Comparison of ENCODE assay signal across 8 cellular contexts in the genomic region with DNA sequence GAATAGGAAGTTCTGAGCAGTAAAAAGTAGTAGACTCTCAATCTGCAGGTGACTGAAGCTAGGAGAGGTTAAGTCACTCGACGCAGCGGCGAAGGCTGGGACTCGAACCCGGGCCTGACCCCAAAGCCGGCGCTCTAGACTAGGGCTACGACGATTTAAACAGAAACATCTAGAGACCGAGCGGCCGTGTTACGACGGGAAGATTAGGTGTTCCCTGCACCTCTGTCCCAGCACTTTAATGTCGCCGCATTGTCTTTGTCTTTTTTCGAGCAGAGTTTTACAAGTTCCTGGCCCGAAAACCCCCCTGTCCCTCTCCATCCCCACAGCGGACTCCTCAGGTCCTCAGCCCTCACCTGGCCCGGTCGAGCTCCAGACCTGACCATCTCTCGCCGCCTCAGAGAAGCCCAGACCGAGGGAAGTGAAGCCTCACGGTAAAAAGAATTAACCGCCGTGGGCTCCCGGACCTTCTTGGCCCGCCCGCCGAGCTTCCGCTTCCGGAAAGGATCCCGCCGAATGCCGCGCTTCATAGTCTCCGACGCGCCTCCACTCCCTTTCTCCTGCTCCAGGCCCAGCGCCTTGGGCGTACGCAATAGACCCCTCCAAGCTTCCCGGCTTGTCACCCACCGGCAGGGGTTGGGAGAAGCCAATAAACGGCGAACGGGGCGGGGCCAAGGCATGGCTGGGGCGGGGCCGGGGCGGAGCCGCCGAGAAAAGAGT. TPM values are rescaled to one million over a fixed set of nuclear protein-coding genes. Genes with fewer than 3 reads are reported as not detected.
DNase-seq lines count a peak whose midpoint lies in the region; ATAC-seq and TF ChIP-seq lines count a peak whose summit lies in the region.

Gene CCDC14, minus strand, starts transcription at position 439 of the 717 bp plus-strand sequence. Its CDS starts 56 bp downstream, at position 383.

- ATAC-seq in DND-41 (ENCODE audit: insufficient read depth, low read depth) (peak; percentile 99), GM21825 (IDR thresholded peaks at IDR 0.05; ENCODE audit: unreplicated experiment) (peak; percentile 82)
- ATAC-seq in naive thymus-derived CD4-positive, alpha-beta T cell = peak; percentile 91
- ATAC-seq in stimulated activated memory B cell treated with anti-CD40 and anti-IgM and Interleukin-4, amounts not matched to agents 10 μg/mL and 1 μg/mL and 100 μg/mL, for 72 hours = peak; percentile 91

- peaks cover 17% of the 10 kb centered on the region for H3K27me3 Mint-ChIP-seq in activated T-helper 1 cell treated with anti-CD3 and anti-CD28 coated beads, Interleukin-12 subunit alpha, Interleukin-12 subunit beta, Interleukin-2, Interleukin-4 antibody, amounts not matched to agents 30 ng/mL and 10 ng/mL and 1 ng/mL, durations not matched to agents 14 hours and 24 hours and 36 hours (ENCODE audit: insufficient read depth)
- peaks cover 0 to 30% (median 8%) of the 10 kb centered on the region in 5 donors for H3K27me3 Mint-ChIP-seq in naive thymus-derived CD4-positive, alpha-beta T cell
- no peaks in the 10 kb centered on the region for H3K27me3 Mint-ChIP-seq in stimulated activated memory B cell treated with anti-CD40 and anti-IgM and Interleukin-4, amounts not matched to agents 10 μg/mL and 1 μg/mL and 100 μg/mL, for 72 hours

- H4K20me1 ChIP-seq in DND-41 (ENCODE audit: insufficient read depth, low read length) = no peaks in the 10 kb centered on the region
- no peaks in the 10 kb centered on the region for H4K20me1 ChIP-seq in fibroblast of lung (ENCODE audit: control insufficient read depth, extremely low read depth, insufficient read depth, low read length)

- H3K9me3 ChIP-seq in DND-41 (ENCODE audit: insufficient read depth, low read length, severe bottlenecking) (no peaks in the 10 kb centered on the region), fibroblast of lung (ENCODE audit: control insufficient read depth, insufficient read depth, low read depth, low read length) (no peaks in the 10 kb centered on the region)
- no peaks in the 10 kb centered on the region for H3K9me3 ChIP-seq in naive thymus-derived CD4-positive, alpha-beta T cell (ENCODE audit: control insufficient read depth in 2 of 3, low read length in 3 of 3)

- H2AFZ ChIP-seq in DND-41 (ENCODE audit: low read depth, low read length) = peak within 1 kb of the TSS; percentile 96
- peak within 1 kb of the TSS; percentile 92 for H2AFZ ChIP-seq in fibroblast of lung (ENCODE audit: low read length)

- H3K9me3 Mint-ChIP-seq in activated T-helper 1 cell treated with anti-CD3 and anti-CD28 coated beads, Interleukin-12 subunit alpha, Interleukin-12 subunit beta, Interleukin-2, Interleukin-4 antibody, amounts not matched to agents 30 ng/mL and 10 ng/mL and 1 ng/mL, durations not matched to agents 14 hours and 24 hours and 36 hours = no peaks in the 10 kb centered on the region
- H3K9me3 Mint-ChIP-seq in naive thymus-derived CD4-positive, alpha-beta T cell = no peaks in the 10 kb centered on the region
- no peaks in the 10 kb centered on the region for H3K9me3 Mint-ChIP-seq in stimulated activated memory B cell treated with anti-CD40 and anti-IgM and Interleukin-4, amounts not matched to agents 10 μg/mL and 1 μg/mL and 100 μg/mL, for 72 hours

- H3K4me3 ChIP-seq in DND-41 (ENCODE audit: low read depth in 1 of 2, low read length in 2 of 2) = peak within 1 kb of the TSS; percentile 72 to 80
- H3K4me3 ChIP-seq in fibroblast of lung (replicated peaks in 1 of 4; ENCODE audit: control extremely low read depth in 1 of 4, insufficient read depth in 1 of 4, low read depth in 3 of 4, low read length in 4 of 4) = peak within 1 kb of the TSS; percentile 77 to 98 (median 80)
- peak within 1 kb of the TSS; percentile 85 for H3K4me3 ChIP-seq in naive thymus-derived CD4-positive, alpha-beta T cell (ENCODE audit: low read length)

- peak within 1 kb of the TSS; percentile 95 for H3K4me3 Mint-ChIP-seq in activated T-helper 1 cell treated with anti-CD3 and anti-CD28 coated beads, Interleukin-12 subunit alpha, Interleukin-12 subunit beta, Interleukin-2, Interleukin-4 antibody, amounts not matched to agents 30 ng/mL and 10 ng/mL and 1 ng/mL, durations not matched to agents 14 hours and 24 hours and 36 hours
- H3K4me3 Mint-ChIP-seq in naive thymus-derived CD4-positive, alpha-beta T cell = peak within 1 kb of the TSS; percentile 93 to 98 (median 96)
- H3K4me3 Mint-ChIP-seq in stimulated activated memory B cell treated with anti-CD40 and anti-IgM and Interleukin-4, amounts not matched to agents 10 μg/mL and 1 μg/mL and 100 μg/mL, for 72 hours = peak within 1 kb of the TSS; percentile 97

- H3K4me1 ChIP-seq in DND-41 (ENCODE audit: insufficient read depth, low read length) (peaks cover 36% of the 10 kb centered on the region), fibroblast of lung (ENCODE audit: control insufficient read depth, extremely low read depth, insufficient read depth, low read length) (peaks cover 2% of the 10 kb centered on the region)
- H3K4me1 ChIP-seq in naive thymus-derived CD4-positive, alpha-beta T cell (ENCODE audit: control insufficient read depth in 2 of 2, insufficient read depth in 2 of 2, low read length in 2 of 2) = peaks cover 0 to 12% of the 10 kb centered on the region in 2 donors

- H3K36me3 ChIP-seq in DND-41 (ENCODE audit: insufficient read depth, low read length) (peaks cover 9% of the 10 kb centered on the region; the same call in 1 of the 2 replicates), fibroblast of lung (ENCODE audit: control insufficient read depth, insufficient read depth, low read length) (no peaks in the 10 kb centered on the region)
- H3K36me3 ChIP-seq in naive thymus-derived CD4-positive, alpha-beta T cell (ENCODE audit: control insufficient read depth in 2 of 3, insufficient read depth in 3 of 3, low read length in 3 of 3) = peaks cover 0 to 8% (median 0%) of the 10 kb centered on the region in 3 experiments

- H3K9ac ChIP-seq in DND-41 (ENCODE audit: low read depth, low read length) (peak within 1 kb of the TSS; percentile 80), fibroblast of lung (ENCODE audit: insufficient read depth, low read length) (peak within 1 kb of the TSS; percentile 76)

- no peaks in the 10 kb centered on the region for H3K36me3 Mint-ChIP-seq in activated T-helper 1 cell treated with anti-CD3 and anti-CD28 coated beads, Interleukin-12 subunit alpha, Interleukin-12 subunit beta, Interleukin-2, Interleukin-4 antibody, amounts not matched to agents 30 ng/mL and 10 ng/mL and 1 ng/mL, durations not matched to agents 14 hours and 24 hours and 36 hours (ENCODE audit: low read depth)
- H3K36me3 Mint-ChIP-seq in naive thymus-derived CD4-positive, alpha-beta T cell = peaks cover 0 to 1% (median 0%) of the 10 kb centered on the region in 5 donors
- no peaks in the 10 kb centered on the region for H3K36me3 Mint-ChIP-seq in stimulated activated memory B cell treated with anti-CD40 and anti-IgM and Interleukin-4, amounts not matched to agents 10 μg/mL and 1 μg/mL and 100 μg/mL, for 72 hours

- H3K4me2 ChIP-seq in DND-41 (ENCODE audit: insufficient read depth, low read length) = peak within 1 kb of the TSS; percentile 70
- peak within 1 kb of the TSS; percentile 78 for H3K4me2 ChIP-seq in fibroblast of lung (ENCODE audit: extremely low read depth, insufficient read depth, low read length)

- CTCF ChIA-PET in naive thymus-derived CD4-positive, alpha-beta T cell (lab: Charles Lee) = interaction anchor here (0.9 kb wide), 1 partner anchor 22 kb away, joined by 3 read pairs; no protein-coding TSS in a partner anchor

- no peak for TF ChIP-seq CTCF in DND-41 (IDR thresholded peaks at IDR 0.05; ENCODE audit: borderline replicate concordance, extremely low read depth, low read length, poor library complexity, severe bottlenecking)
- TF ChIP-seq CTCF in fibroblast of lung (conservative IDR thresholded peaks at IDR 0.05 in 1 of 2, IDR thresholded peaks at IDR 0.05 in 1 of 2; ENCODE audit: low read depth in 1 of 2, low read length in 2 of 2) = no peak

- H3K27me3 ChIP-seq in DND-41 (ENCODE audit: insufficient read depth, low read length, poor library complexity) = peaks cover 3% of the 10 kb centered on the region
- H3K27me3 ChIP-seq in fibroblast of lung (ENCODE audit: control insufficient read depth, insufficient read depth, low read length) = no peaks in the 10 kb centered on the region
- no peaks in the 10 kb centered on the region for H3K27me3 ChIP-seq in naive thymus-derived CD4-positive, alpha-beta T cell (ENCODE audit: control insufficient read depth in 2 of 2, insufficient read depth in 2 of 2, low read length in 2 of 2)

- POLR2A ChIA-PET in naive thymus-derived CD4-positive, alpha-beta T cell (lab: Charles Lee) = interaction anchor here (0.5 kb wide), 1 partner anchor 759 kb away, joined by 3 read pairs; the partner anchor contains the start of gene SEC22A

- intact Hi-C loops in activated T-helper 1 cell treated with anti-CD3 and anti-CD28 coated beads, Interleukin-12 subunit alpha, Interleukin-12 subunit beta, Interleukin-2, Interleukin-4 antibody, amounts not matched to agents 30 ng/mL and 10 ng/mL and 1 ng/mL, durations not matched to agents 14 hours and 24 hours and 36 hours (cut with micrococcal nuclease) = loop anchor here (1.0 to 10.0 kb wide), 5 partner anchors 71 to 768 kb away; partner anchors contain the start of genes HACD2, KALRN, MYLK and SEC22A
- intact Hi-C loops in naive thymus-derived CD4-positive, alpha-beta T cell (cut with micrococcal nuclease) = loop anchor here (1.0 to 10.0 kb wide), 7 partner anchors 72 to 1956 kb away; partner anchors contain the start of genes HACD2 (in 2 of the 2), FAM162A (in 1 of the 2), KALRN (in 1 of the 2) and MIX23 (in 1 of the 2)

- peak within 1 kb of the TSS; percentile 88 for H3K27ac Mint-ChIP-seq in activated T-helper 1 cell treated with anti-CD3 and anti-CD28 coated beads, Interleukin-12 subunit alpha, Interleukin-12 subunit beta, Interleukin-2, Interleukin-4 antibody, amounts not matched to agents 30 ng/mL and 10 ng/mL and 1 ng/mL, durations not matched to agents 14 hours and 24 hours and 36 hours
- H3K27ac Mint-ChIP-seq in naive thymus-derived CD4-positive, alpha-beta T cell = peak within 1 kb of the TSS; percentile 82 to 96 (median 91)
- peak within 1 kb of the TSS; percentile 91 for H3K27ac Mint-ChIP-seq in stimulated activated memory B cell treated with anti-CD40 and anti-IgM and Interleukin-4, amounts not matched to agents 10 μg/mL and 1 μg/mL and 100 μg/mL, for 72 hours

- H3K79me2 ChIP-seq in DND-41 (ENCODE audit: insufficient read depth, low read length) (peaks cover 37% of the 10 kb centered on the region), fibroblast of lung (ENCODE audit: control insufficient read depth, insufficient read depth, low read length) (peaks cover 28% of the 10 kb centered on the region)

- DNase-seq in DND-41 = peak; percentile 95
- DNase-seq in Kasumi-1 (lab: John Stamatoyannopoulos, UW) = peak; percentile 96
- DNase-seq in RPMI8226 = peak; percentile 87
- DNase-seq in activated T-helper 1 cell treated with anti-CD3 and anti-CD28 coated beads, Interleukin-12 subunit alpha, Interleukin-12 subunit beta, Interleukin-2, Interleukin-4 antibody, amounts not matched to agents 30 ng/mL and 10 ng/mL and 1 ng/mL, durations not matched to agents 14 hours and 24 hours and 36 hours (ENCODE audit: low spot score) = peak; percentile 68
- peak; percentile 95 to 97 for DNase-seq in fibroblast of lung (ENCODE audit: low read depth in 2 of 2)
- DNase-seq in naive thymus-derived CD4-positive, alpha-beta T cell = peak; percentile 43 to 81 (median 60)

- H3K27ac ChIP-seq in DND-41 (ENCODE audit: low read length) = peak within 1 kb of the TSS; percentile 80
- peak within 1 kb of the TSS; percentile 85 for H3K27ac ChIP-seq in fibroblast of lung (ENCODE audit: insufficient read depth, low read length)
- peak within 1 kb of the TSS; percentile 78 for H3K27ac ChIP-seq in naive thymus-derived CD4-positive, alpha-beta T cell (ENCODE audit: low read depth, low read length)

- peaks cover 30% of the 10 kb centered on the region for H3K4me1 Mint-ChIP-seq in activated T-helper 1 cell treated with anti-CD3 and anti-CD28 coated beads, Interleukin-12 subunit alpha, Interleukin-12 subunit beta, Interleukin-2, Interleukin-4 antibody, amounts not matched to agents 30 ng/mL and 10 ng/mL and 1 ng/mL, durations not matched to agents 14 hours and 24 hours and 36 hours (ENCODE audit: low read depth)
- H3K4me1 Mint-ChIP-seq in naive thymus-derived CD4-positive, alpha-beta T cell = peaks cover 12 to 35% (median 30%) of the 10 kb centered on the region in 7 donors
- H3K4me1 Mint-ChIP-seq in stimulated activated memory B cell treated with anti-CD40 and anti-IgM and Interleukin-4, amounts not matched to agents 10 μg/mL and 1 μg/mL and 100 μg/mL, for 72 hours = peaks cover 13% of the 10 kb centered on the region

RNA-seq across cellular contexts. Expression of gene CCDC14, which starts in this region (rescaled TPM):
- 37.3 and 43.7 TPM in 2 replicates for total RNA-seq in activated T-helper 1 cell treated with anti-CD3 and anti-CD28 coated beads, Interleukin-12 subunit alpha, Interleukin-12 subunit beta, Interleukin-2, Interleukin-4 antibody, amounts not matched to agents 30 ng/mL and 10 ng/mL and 1 ng/mL, durations not matched to agents 14 hours and 24 hours and 36 hours
- total RNA-seq in fibroblast of lung = 54.7 and 94.8 TPM in 2 replicates
- polyA plus RNA-seq in fibroblast of lung = 29.4 and 35.2 TPM in 2 replicates
- polyA plus RNA-seq in fibroblast of lung (2012) = 16.1 and 18.6 TPM in 2 replicates
- polyA minus RNA-seq in fibroblast of lung (ENCODE audit: low replicate concordance) = 23.2 and 46.3 TPM in 2 replicates
- total RNA-seq in naive thymus-derived CD4-positive, alpha-beta T cell = 10 to 100 TPM; 24.6 to 48.1 (median 37.3) TPM
- 1 to 10 TPM; 5.3 to 7.5 TPM for polyA plus RNA-seq in naive thymus-derived CD4-positive, alpha-beta T cell

Comparison
In these comparisons a context has a peak if more than half of its experiments do, and no peak if none do; other contexts are left out.
1. Peak in every context shown above with its lines: DNase-seq, ATAC-seq, H3K4me3 ChIP-seq and H3K27ac ChIP-seq.